Comparison of ENCODE assay signal across 8 cellular contexts in genomic region chr9:135990468-135991429, GRCh38. TPM values are rescaled to one million over a fixed set of nuclear protein-coding genes. Genes with fewer than 3 reads are reported as not detected.
A peak's percentile ranks its signal among the peaks of the same experiment; 100 is the strongest.
DNase-seq lines count a peak whose midpoint lies in the region; ATAC-seq and TF ChIP-seq lines count a peak whose summit lies in the region.

No MANE protein-coding gene starts in this region.

- ATAC-seq in activated CD8-positive, alpha-beta T cell treated with anti-CD3 and anti-CD28 coated beads for 36 hours, result peak; percentile 57
- ATAC-seq in HG03025 (IDR thresholded peaks at IDR 0.05; ENCODE audit: low FRiP score, unreplicated experiment), result no peak
- no peak for ATAC-seq in GM21367 (IDR thresholded peaks at IDR 0.05; ENCODE audit: unreplicated experiment)

- H3K9me3 Mint-ChIP-seq in activated CD8-positive, alpha-beta T cell treated with anti-CD3 and anti-CD28 coated beads for 36 hours, result no peaks in the 10 kb centered on the region
- no peaks in the 10 kb centered on the region for H3K9me3 Mint-ChIP-seq in endothelial cell (ENCODE audit: unreplicated experiment)

- DNase-seq in EL (peak; percentile 73), NCI-H1417 treated with DMSO at 0.1 percent for 48 hours (lab: John Stamatoyannopoulos, UW) (peak; percentile 12), endothelial cell (ENCODE audit: low spot score) (peak; percentile 38), occipital lobe (lab: John Stamatoyannopoulos, UW) (peak; percentile 21), H4 (ENCODE audit: low spot score) (no peak)
- DNase-seq in activated CD8-positive, alpha-beta T cell treated with anti-CD3 and anti-CD28 coated beads for 36 hours, result peak; percentile 37

- POLR2A ChIA-PET in activated CD8-positive, alpha-beta T cell treated with anti-CD3 and anti-CD28 coated beads for 36 hours (lab: Charles Lee), result interaction anchor here (0.6 kb wide), 1 partner anchor 13 kb away, joined by 3 read pairs; no protein-coding TSS in a partner anchor

- no peak for TF ChIP-seq CTCF in activated CD8-positive, alpha-beta T cell treated with anti-CD3 and anti-CD28 coated beads for 36 hours (IDR thresholded peaks at IDR 0.05)
- TF ChIP-seq CTCF in endothelial cell (IDR thresholded peaks at IDR 0.05; ENCODE audit: unreplicated experiment), result no peak

- H3K27me3 Mint-ChIP-seq in activated CD8-positive, alpha-beta T cell treated with anti-CD3 and anti-CD28 coated beads for 36 hours, result no peaks in the 10 kb centered on the region
- peaks cover 5% of the 10 kb centered on the region for H3K27me3 Mint-ChIP-seq in endothelial cell (ENCODE audit: unreplicated experiment)

- peaks cover 16% of the 10 kb centered on the region for H3K4me1 Mint-ChIP-seq in activated CD8-positive, alpha-beta T cell treated with anti-CD3 and anti-CD28 coated beads for 36 hours (ENCODE audit: low read depth)
- peaks cover 8% of the 10 kb centered on the region for H3K4me1 Mint-ChIP-seq in endothelial cell (ENCODE audit: unreplicated experiment)

- intact Hi-C loops in activated CD8-positive, alpha-beta T cell treated with anti-CD3 and anti-CD28 coated beads for 36 hours (cut with micrococcal nuclease), result no loop called here

- H3K36me3 Mint-ChIP-seq in activated CD8-positive, alpha-beta T cell treated with anti-CD3 and anti-CD28 coated beads for 36 hours (ENCODE audit: low read depth), result no peaks in the 10 kb centered on the region
- H3K36me3 Mint-ChIP-seq in endothelial cell (ENCODE audit: low read depth, unreplicated experiment), result no peaks in the 10 kb centered on the region

- CTCF ChIA-PET in activated CD8-positive, alpha-beta T cell treated with anti-CD3 and anti-CD28 coated beads for 36 hours (lab: Charles Lee), result interaction anchor here (1.7 to 2.1 kb wide), 2 partner anchors 17 to 24 kb away, joined by 3 to 8 read pairs; no protein-coding TSS in a partner anchor

- H3K27ac Mint-ChIP-seq in activated CD8-positive, alpha-beta T cell treated with anti-CD3 and anti-CD28 coated beads for 36 hours, result no peak overlapping the region
- H3K27ac Mint-ChIP-seq in endothelial cell (ENCODE audit: unreplicated experiment), result no peak overlapping the region

- H3K4me3 Mint-ChIP-seq in activated CD8-positive, alpha-beta T cell treated with anti-CD3 and anti-CD28 coated beads for 36 hours, result no peak overlapping the region
- H3K4me3 Mint-ChIP-seq in endothelial cell (ENCODE audit: unreplicated experiment), result no peak overlapping the region

RNA-seq across cellular contexts. Expression of gene UBAC1, which starts 29.6 kb away (rescaled TPM):
- total RNA-seq in activated CD8-positive, alpha-beta T cell treated with anti-CD3 and anti-CD28 coated beads for 36 hours, result 10 to 100 TPM; 32.4 to 34.3 TPM
- total RNA-seq in endothelial cell (ENCODE audit: unreplicated experiment) (46.8 TPM), occipital lobe (32.8 TPM)
- 35.2 and 41.3 TPM in 2 replicates for total RNA-seq in H4 (2014; rRNA removed; shearing (Covaris generic))
